ENCODE assay signal across 1 cellular context in the genomic region with DNA sequence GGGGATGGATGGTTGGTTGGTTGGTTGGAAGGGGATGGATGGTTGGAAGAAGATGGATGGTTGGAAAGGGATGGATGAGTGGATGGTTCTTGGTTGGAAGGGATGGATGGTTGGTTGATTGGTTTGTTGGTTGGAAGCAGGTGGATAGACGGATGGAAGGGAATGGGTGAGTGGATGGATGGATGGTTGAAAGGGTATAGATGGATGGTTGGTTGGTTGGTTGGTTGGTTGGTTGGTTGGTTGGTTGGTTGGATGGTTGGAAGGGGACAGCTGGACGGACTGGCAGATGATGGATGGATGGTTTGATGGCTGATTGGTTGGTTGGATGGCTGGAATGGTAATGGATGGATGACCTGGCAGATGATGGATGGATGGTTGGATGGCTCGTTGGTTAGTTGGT.
TF ChIP-seq lines count a peak whose summit lies in the region.

No MANE protein-coding gene starts in this region.

TF ChIP-seq in GM12878, 131 proteins besides CTCF, POLR2A, EP300 and RAD21:
- no peak for TF ChIP-seq SREBF1 (IDR thresholded peaks at IDR 0.05; ENCODE audit: low read length)
- no peak for TF ChIP-seq MYC (IDR thresholded peaks at IDR 0.05; ENCODE audit: insufficient read depth, insufficient read length, insufficient replicate concordance, low read length, severe bottlenecking)
- no peak for TF ChIP-seq GATAD2B (conservative IDR thresholded peaks at IDR 0.05; ENCODE audit: low read depth)
- TF ChIP-seq POLR2AphosphoS5 (IDR thresholded peaks at IDR 0.05; ENCODE audit: low read length) = peak; percentile 56; the same call in 1 of the 2 replicates
- TF ChIP-seq HDAC6 (IDR thresholded peaks at IDR 0.05; ENCODE audit: unreplicated experiment) = no peak
- TF ChIP-seq, protein P1, sequence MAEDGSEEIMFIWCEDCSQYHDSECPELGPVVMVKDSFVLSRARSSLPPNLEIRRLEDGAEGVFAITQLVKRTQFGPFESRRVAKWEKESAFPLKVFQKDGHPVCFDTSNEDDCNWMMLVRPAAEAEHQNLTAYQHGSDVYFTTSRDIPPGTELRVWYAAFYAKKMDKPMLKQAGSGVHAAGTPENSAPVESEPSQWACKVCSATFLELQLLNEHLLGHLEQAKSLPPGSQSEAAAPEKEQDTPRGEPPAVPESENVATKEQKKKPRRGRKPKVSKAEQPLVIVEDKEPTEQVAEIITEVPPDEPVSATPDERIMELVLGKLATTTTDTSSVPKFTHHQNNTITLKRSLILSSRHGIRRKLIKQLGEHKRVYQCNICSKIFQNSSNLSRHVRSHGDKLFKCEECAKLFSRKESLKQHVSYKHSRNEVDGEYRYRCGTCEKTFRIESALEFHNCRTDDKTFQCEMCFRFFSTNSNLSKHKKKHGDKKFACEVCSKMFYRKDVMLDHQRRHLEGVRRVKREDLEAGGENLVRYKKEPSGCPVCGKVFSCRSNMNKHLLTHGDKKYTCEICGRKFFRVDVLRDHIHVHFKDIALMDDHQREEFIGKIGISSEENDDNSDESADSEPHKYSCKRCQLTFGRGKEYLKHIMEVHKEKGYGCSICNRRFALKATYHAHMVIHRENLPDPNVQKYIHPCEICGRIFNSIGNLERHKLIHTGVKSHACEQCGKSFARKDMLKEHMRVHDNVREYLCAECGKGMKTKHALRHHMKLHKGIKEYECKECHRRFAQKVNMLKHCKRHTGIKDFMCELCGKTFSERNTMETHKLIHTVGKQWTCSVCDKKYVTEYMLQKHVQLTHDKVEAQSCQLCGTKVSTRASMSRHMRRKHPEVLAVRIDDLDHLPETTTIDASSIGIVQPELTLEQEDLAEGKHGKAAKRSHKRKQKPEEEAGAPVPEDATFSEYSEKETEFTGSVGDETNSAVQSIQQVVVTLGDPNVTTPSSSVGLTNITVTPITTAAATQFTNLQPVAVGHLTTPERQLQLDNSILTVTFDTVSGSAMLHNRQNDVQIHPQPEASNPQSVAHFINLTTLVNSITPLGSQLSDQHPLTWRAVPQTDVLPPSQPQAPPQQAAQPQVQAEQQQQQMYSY (CRISPR knock-in tag; IDR thresholded peaks at IDR 0.05) = no peak
- TF ChIP-seq CHD1 (IDR thresholded peaks at IDR 0.05; ENCODE audit: low read depth, low read length) = no peak
- 0 out of 2 replicates have a peak, but pooled peaks have one; percentile 81 for TF ChIP-seq HDGF (IDR thresholded peaks at IDR 0.05)
- TF ChIP-seq ZZZ3 (IDR thresholded peaks at IDR 0.05; ENCODE audit: control insufficient read depth, insufficient read length, low read depth) = no peak
- TF ChIP-seq SUPT20H (IDR thresholded peaks at IDR 0.05; ENCODE audit: borderline replicate concordance, control insufficient read depth, low read depth, low read length) = no peak
- TF ChIP-seq SMAD5 (IDR thresholded peaks at IDR 0.05; ENCODE audit: low read depth) = no peak
- TF ChIP-seq SRF (IDR thresholded peaks at IDR 0.05; ENCODE audit: low read depth in 2 of 2, low read length in 2 of 2) = no peak
- TF ChIP-seq, protein P2, sequence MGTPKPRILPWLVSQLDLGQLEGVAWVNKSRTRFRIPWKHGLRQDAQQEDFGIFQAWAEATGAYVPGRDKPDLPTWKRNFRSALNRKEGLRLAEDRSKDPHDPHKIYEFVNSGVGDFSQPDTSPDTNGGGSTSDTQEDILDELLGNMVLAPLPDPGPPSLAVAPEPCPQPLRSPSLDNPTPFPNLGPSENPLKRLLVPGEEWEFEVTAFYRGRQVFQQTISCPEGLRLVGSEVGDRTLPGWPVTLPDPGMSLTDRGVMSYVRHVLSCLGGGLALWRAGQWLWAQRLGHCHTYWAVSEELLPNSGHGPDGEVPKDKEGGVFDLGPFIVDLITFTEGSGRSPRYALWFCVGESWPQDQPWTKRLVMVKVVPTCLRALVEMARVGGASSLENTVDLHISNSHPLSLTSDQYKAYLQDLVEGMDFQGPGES (IDR thresholded peaks at IDR 0.05) = no peak
- TF ChIP-seq ESRRA (IDR thresholded peaks at IDR 0.05; ENCODE audit: low read length) = no peak
- TF ChIP-seq, protein P3, sequence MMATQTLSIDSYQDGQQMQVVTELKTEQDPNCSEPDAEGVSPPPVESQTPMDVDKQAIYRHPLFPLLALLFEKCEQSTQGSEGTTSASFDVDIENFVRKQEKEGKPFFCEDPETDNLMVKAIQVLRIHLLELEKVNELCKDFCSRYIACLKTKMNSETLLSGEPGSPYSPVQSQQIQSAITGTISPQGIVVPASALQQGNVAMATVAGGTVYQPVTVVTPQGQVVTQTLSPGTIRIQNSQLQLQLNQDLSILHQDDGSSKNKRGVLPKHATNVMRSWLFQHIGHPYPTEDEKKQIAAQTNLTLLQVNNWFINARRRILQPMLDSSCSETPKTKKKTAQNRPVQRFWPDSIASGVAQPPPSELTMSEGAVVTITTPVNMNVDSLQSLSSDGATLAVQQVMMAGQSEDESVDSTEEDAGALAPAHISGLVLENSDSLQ (IDR thresholded peaks at IDR 0.05) = no peak
